In genomic region chr18:54357082-54357659, GRCh38 we compare ENCODE assay signal across 8 cellular contexts. TPM values are rescaled to one million over a fixed set of nuclear protein-coding genes. Genes with fewer than 3 reads are reported as not detected.
DNase-seq lines count a peak whose midpoint lies in the region; ATAC-seq and TF ChIP-seq lines count a peak whose summit lies in the region.

No MANE protein-coding gene starts in this region.

- H3K4me2 ChIP-seq in OCI-LY7 (ENCODE audit: low read length): peak overlapping the region; percentile 98

- H2AFZ ChIP-seq in OCI-LY7 (ENCODE audit: low read length): peak overlapping the region; percentile 98

- DNase-seq in NCI-H510A treated with DMSO at 0.1 percent for 48 hours (lab: John Stamatoyannopoulos, UW) (peak; percentile 73), NCI-H510A (lab: John Stamatoyannopoulos, UW) (no peak), OCI-LY7 (ENCODE audit: low spot score) (peak; percentile 16), ecto neural progenitor cell (ENCODE audit: low spot score) (no peak)
- no peak for DNase-seq in effector memory CD8-positive, alpha-beta T cell
- no peak for DNase-seq in naive thymus-derived CD8-positive, alpha-beta T cell

- TF ChIP-seq CTCF in OCI-LY7 (conservative IDR thresholded peaks at IDR 0.05; ENCODE audit: low read length): no peak

- H3K9me2 ChIP-seq in OCI-LY7 (ENCODE audit: insufficient read depth, low read length): no peaks in the 10 kb centered on the region

- ATAC-seq in HG02763 (IDR thresholded peaks at IDR 0.05; ENCODE audit: unreplicated experiment) (peak; percentile 43), HG03457 (IDR thresholded peaks at IDR 0.05; ENCODE audit: unreplicated experiment) (no peak)
- ATAC-seq in effector memory CD8-positive, alpha-beta T cell (replicated peaks): no peak
- peak in 1 of 2 donors; percentile 29 for ATAC-seq in naive thymus-derived CD8-positive, alpha-beta T cell

- H3K9me3 Mint-ChIP-seq in effector memory CD8-positive, alpha-beta T cell: no peaks in the 10 kb centered on the region
- H3K9me3 Mint-ChIP-seq in naive thymus-derived CD8-positive, alpha-beta T cell: peaks cover 0 to 2% (median 0%) of the 10 kb centered on the region in 9 donors

- peaks cover 6% of the 10 kb centered on the region; the same call in 1 of the 2 replicates for H4K20me1 ChIP-seq in OCI-LY7 (ENCODE audit: insufficient read depth, low read length)

- H3K36me3 ChIP-seq in OCI-LY7 (ENCODE audit: insufficient read depth, low read length): peaks cover 16% of the 10 kb centered on the region; the same call in 1 of the 2 replicates

- peaks cover 16% of the 10 kb centered on the region for H3K36me3 Mint-ChIP-seq in effector memory CD8-positive, alpha-beta T cell (ENCODE audit: insufficient read depth)
- H3K36me3 Mint-ChIP-seq in naive thymus-derived CD8-positive, alpha-beta T cell: peaks cover 0 to 5% (median 4%) of the 10 kb centered on the region in 3 donors

- H3K27ac Mint-ChIP-seq in effector memory CD8-positive, alpha-beta T cell: peak overlapping the region; percentile 92 to 98
- H3K27ac Mint-ChIP-seq in naive thymus-derived CD8-positive, alpha-beta T cell: peak overlapping the region; percentile 86 to 99 (median 96)

- peaks cover 21% of the 10 kb centered on the region for H3K4me1 ChIP-seq in OCI-LY7 (ENCODE audit: insufficient read depth, low read length, poor library complexity, severe bottlenecking)

- CTCF ChIA-PET in OCI-LY7 (lab: Charles Lee; ENCODE audit: unreplicated experiment): no interaction called here

- POLR2A ChIA-PET in OCI-LY7 (lab: Charles Lee): interaction anchor here (0.6 to 2.5 kb wide), 6 partner anchors 10 to 230 kb away, joined by 3 to 10 read pairs (median 4); partner anchors contain the start of gene POLI
- POLR2A ChIA-PET in naive thymus-derived CD8-positive, alpha-beta T cell (lab: Charles Lee): interaction anchor here (0.6 to 2.2 kb wide), 5 partner anchors 61 to 224 kb away, joined by 3 to 15 read pairs (median 7); partner anchors contain the start of genes MBD2 and POLI

- TSS peak; percentile 64 for BruUV-seq in OCI-LY7 (replicated peaks; lab: Mats Ljungman, UMichigan)

- H3K4me3 Mint-ChIP-seq in effector memory CD8-positive, alpha-beta T cell: peak overlapping the region; percentile 96 to 100
- H3K4me3 Mint-ChIP-seq in naive thymus-derived CD8-positive, alpha-beta T cell: peak overlapping the region; percentile 93 to 100 (median 99)

- peak overlapping the region; percentile 82 for H3K27ac ChIP-seq in OCI-LY7 (ENCODE audit: low read depth, low read length, poor library complexity, severe bottlenecking)

- H3K4me3 ChIP-seq in OCI-LY7 (ENCODE audit: low read depth, low read length, poor library complexity, severe bottlenecking): peak overlapping the region; percentile 88

- H3K9me3 ChIP-seq in OCI-LY7 (ENCODE audit: low read length): no peaks in the 10 kb centered on the region

- intact Hi-C loops in OCI-LY7 (cut with micrococcal nuclease; ENCODE audit: unreplicated experiment): loop anchor here (2.0 to 10.0 kb wide), 2 partner anchors 88 to 1228 kb away; partner anchors contain the start of genes POLI and TCF4

- peaks cover 14 to 18% of the 10 kb centered on the region in 2 donors for H3K4me1 Mint-ChIP-seq in effector memory CD8-positive, alpha-beta T cell (ENCODE audit: low read depth in 2 of 2)
- peaks cover 9 to 21% (median 16%) of the 10 kb centered on the region in 4 donors for H3K4me1 Mint-ChIP-seq in naive thymus-derived CD8-positive, alpha-beta T cell

- H3K27me3 Mint-ChIP-seq in effector memory CD8-positive, alpha-beta T cell: peaks cover 5 to 9% of the 10 kb centered on the region in 2 donors
- peaks cover 2 to 6% (median 4%) of the 10 kb centered on the region in 5 donors for H3K27me3 Mint-ChIP-seq in naive thymus-derived CD8-positive, alpha-beta T cell

- peaks cover 19% of the 10 kb centered on the region for H3K79me2 ChIP-seq in OCI-LY7 (ENCODE audit: insufficient read depth, low read depth, low read length)

RNA-seq across cellular contexts. Expression of gene STARD6, which starts 0.5 kb away (rescaled TPM):
- total RNA-seq in OCI-LY7 (2014; rRNA removed; shearing (Covaris generic)): not detected in 2 replicates
- not detected in 2 replicates for total RNA-seq in OCI-LY7 (2022)
- total RNA-seq in naive thymus-derived CD8-positive, alpha-beta T cell: not detected
- not detected for polyA plus RNA-seq in naive thymus-derived CD8-positive, alpha-beta T cell

RNA-seq across cellular contexts. Expression of gene C18orf54, which starts 0.5 kb away (rescaled TPM):
- total RNA-seq in OCI-LY7 (2014; rRNA removed; shearing (Covaris generic)): 4.9 and 5.4 TPM in 2 replicates
- total RNA-seq in OCI-LY7 (2022): 14.1 and 17.5 TPM in 2 replicates
- 1 to 10 TPM; 3.8 to 4.2 TPM for total RNA-seq in naive thymus-derived CD8-positive, alpha-beta T cell
- 1 to 10 TPM in 2 of 3 donors, under 1 TPM in 1; 0.98 to 1.3 (median 1.2) TPM for polyA plus RNA-seq in naive thymus-derived CD8-positive, alpha-beta T cell

Comparison
In these comparisons a context has a peak if more than half of its experiments do, and no peak if none do; other contexts are left out.
1. DNase-seq: peak in NCI-H510A treated with DMSO at 0.1 percent for 48 hours (single experiment) and OCI-LY7 (single experiment); none in NCI-H510A (single experiment), effector memory CD8-positive, alpha-beta T cell (0 of 3), naive thymus-derived CD8-positive, alpha-beta T cell (0 of 10) and ecto neural progenitor cell (single experiment).